In genomic region chr9:91222457-91222856, GRCh38 we compare ENCODE assay signal across 18 cellular contexts.
"Had no signal": no experiment of that assay in that cellular context is flagged by ENCODE, and none has a peak within 500 bp of the region (broad histone marks: within the 10 kb centered on the region; RNA-seq: fewer than 3 reads in every experiment).

No MANE protein-coding gene starts in this region.

- H3K4me1 ChIP-seq: SJCRH30 had no signal

- H3K27ac ChIP-seq: RWPE1, SJCRH30 had no signal

- H3K27me3 ChIP-seq: SJCRH30 had no signal

- DNase-seq: KBM-7, NCI-H1092, NCI-H1105 treated with DMSO at 0.1 percent for 48 hours, NCI-H1436, NCI-H187, NCI-H2029, NCI-H2081 treated with DMSO at 0.1 percent for 48 hours, NCI-H2171, NCI-H226, NCI-H446, NCI-H510A, NCI-H69, NCI-H774, SHP77 treated with DMSO at 0.1 percent for 48 hours, SJCRH30 had no signal

- H3K36me3 ChIP-seq: SJCRH30 had no signal

- H3K4me3 ChIP-seq: SJCRH30 had no signal

- ATAC-seq: Panc1, SK-N-SH treated with all-trans-retinoic acid at 6 μM for 48 hours had no signal

- H3K9me3 ChIP-seq: SJCRH30 had no signal
